ENCODE assay signal across 11 cellular contexts in the genomic region with DNA sequence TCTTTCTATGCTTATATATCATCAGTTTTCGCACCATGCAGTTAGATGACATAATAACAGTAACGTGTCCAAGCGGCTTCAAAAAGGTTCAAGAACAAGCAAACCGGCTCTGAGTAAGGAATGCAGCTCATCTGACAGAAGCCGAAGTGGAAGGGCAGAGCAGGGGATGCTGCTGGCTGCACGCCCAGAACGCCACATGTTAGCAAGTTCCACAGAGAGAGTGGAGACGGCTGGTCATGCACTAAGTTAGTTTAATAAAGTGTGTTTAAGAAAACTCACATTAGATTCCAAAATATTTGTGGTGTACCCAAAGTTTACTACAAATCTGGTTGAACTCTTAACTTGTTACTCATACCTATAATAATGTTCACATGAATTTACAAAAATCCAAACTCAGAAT.
DNase-seq lines count a peak whose midpoint lies in the region; ATAC-seq and TF ChIP-seq lines count a peak whose summit lies in the region.
"Had no signal": no experiment of that assay in that cellular context is flagged by ENCODE, and none has a peak within 500 bp of the region (broad histone marks: within the 10 kb centered on the region; RNA-seq: fewer than 3 reads in every experiment).

No MANE protein-coding gene starts in this region.

- H3K4me3 ChIP-seq in choroid plexus epithelial cell (ENCODE audit: low read depth, low read length) (no peak overlapping the region), H7 (ENCODE audit: insufficient read depth, low read depth, low read length) (no peak overlapping the region)

- TF ChIP-seq CTCF in AG09319 (IDR thresholded peaks at IDR 0.05; ENCODE audit: low read depth, low read length) (no peak), choroid plexus epithelial cell (conservative IDR thresholded peaks at IDR 0.05; ENCODE audit: low read depth, low read length) (no peak)

- no peaks in the 10 kb centered on the region for H3K27me3 ChIP-seq in H7 (ENCODE audit: control insufficient read depth, insufficient read depth, low read length)

- no peaks in the 10 kb centered on the region for H3K36me3 ChIP-seq in H7 (replicated peaks; ENCODE audit: control insufficient read depth, insufficient read depth, low read length)

- DNase-seq in AG09319 (ENCODE audit: extremely low read depth, low read depth) (peak; percentile 97), NCI-H2171 (lab: John Stamatoyannopoulos, UW) (peak; percentile 73), choroid plexus epithelial cell (ENCODE audit: low read depth) (peak; percentile 100), lung microvascular endothelial cell (ENCODE audit: low read depth in 2 of 2) (peak; percentile 43 to 55), NCI-H1436 (lab: John Stamatoyannopoulos, UW) (no peak), H7 (no peak)
- DNase-seq: activated B cell treated with CpG ODN at 0.5 μM for 24 hours; CD4-positive, CD25-positive, alpha-beta regulatory T cell had no signal

- ATAC-seq in HG03095 (IDR thresholded peaks at IDR 0.05; ENCODE audit: unreplicated experiment) = no peak
- no peak for ATAC-seq in activated CD4-positive, CD25-positive, alpha-beta regulatory T cell treated with anti-CD3 and anti-CD28 coated beads, Interleukin-2, amount 50 U/mL, for 24 hours
- ATAC-seq: stimulated activated effector memory CD8-positive, alpha-beta T cell treated with anti-CD3 and anti-CD28 coated beads, Interleukin-12 subunit alpha, Interleukin-12 subunit beta, amount 100 ng/mL, for 72 hours had no signal

Comparison
In these comparisons a context has a peak if more than half of its experiments do, and no peak if none do; other contexts are left out.
1. DNase-seq: peak in AG09319 (single experiment), NCI-H2171 (single experiment), choroid plexus epithelial cell (single experiment) and lung microvascular endothelial cell (2 of 2); none in NCI-H1436 (single experiment) and H7 (single experiment).